Comparison of ENCODE assay signal across 22 cellular contexts in the genomic region with DNA sequence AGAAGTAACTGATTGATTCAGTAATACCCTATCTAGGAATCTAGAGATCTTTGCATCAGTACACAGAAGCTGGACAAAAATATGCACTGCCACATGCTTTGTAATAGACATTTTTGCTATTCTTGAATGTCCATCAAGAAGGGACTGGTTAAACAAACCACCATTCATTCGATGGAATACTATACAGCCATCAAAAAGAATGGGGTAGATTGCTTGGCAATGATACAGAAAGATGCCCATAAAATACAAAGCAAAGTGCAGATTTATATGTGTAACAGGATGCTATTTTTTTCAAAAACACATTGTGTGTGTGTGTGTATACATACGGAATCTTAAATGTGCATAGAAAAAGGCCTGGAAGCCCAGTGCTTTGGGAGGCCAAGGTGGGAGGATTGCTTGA. TPM values are rescaled to one million over a fixed set of nuclear protein-coding genes. Genes with fewer than 3 reads are reported as not detected.
DNase-seq lines count a peak whose midpoint lies in the region; ATAC-seq and TF ChIP-seq lines count a peak whose summit lies in the region.
"Had no signal": no experiment of that assay in that cellular context is flagged by ENCODE, and none has a peak within 500 bp of the region (broad histone marks: within the 10 kb centered on the region; RNA-seq: fewer than 3 reads in every experiment).

No MANE protein-coding gene starts in this region.

- H3K4me1 Mint-ChIP-seq in Calu3 (ENCODE audit: low read depth, unreplicated experiment) = peaks cover 94% of the 10 kb centered on the region
- H3K4me1 Mint-ChIP-seq in central memory CD8-positive, alpha-beta T cell = peaks cover 77% of the 10 kb centered on the region

- H3K4me2 ChIP-seq in PC-9 = no peak overlapping the region

- H3K9me3 ChIP-seq in PC-9 (ENCODE audit: insufficient read depth, low read depth) (no peaks in the 10 kb centered on the region), psoas muscle (no peaks in the 10 kb centered on the region)
- H3K9me3 ChIP-seq: heart right ventricle had no signal

- H3K27me3 Mint-ChIP-seq in Calu3 (ENCODE audit: unreplicated experiment) = no peaks in the 10 kb centered on the region
- no peaks in the 10 kb centered on the region for H3K27me3 Mint-ChIP-seq in central memory CD8-positive, alpha-beta T cell
- H3K27me3 Mint-ChIP-seq: activated CD4-positive, alpha-beta memory T cell treated with anti-CD3 and anti-CD28 coated beads for 36 hours; natural killer cell treated with Interleukin-12 subunit alpha and Interleukin-12 subunit beta and Interleukin-15 and Interleukin-18, amount 100 ng/mL, for 72 hours had no signal

- POLR2A ChIA-PET in PC-9 (lab: Charles Lee; ENCODE audit: unreplicated experiment) = no interaction called here

- intact Hi-C loops in Calu3 (cut with micrococcal nuclease; ENCODE audit: unreplicated experiment) (no loop called here), PC-9 (cut with micrococcal nuclease; ENCODE audit: unreplicated experiment) (loop anchor here (2.0 to 10.0 kb wide), 2 partner anchors 18 to 598 kb away; no protein-coding TSS in a partner anchor), psoas muscle (cut with DNase I) (no loop called here)

- H3K27ac ChIP-seq in PC-9 (peak overlapping the region; percentile 94), psoas muscle (peak overlapping the region; percentile 81)

- H3K27me3 ChIP-seq in PC-9 (ENCODE audit: insufficient read depth, low read depth) (no peaks in the 10 kb centered on the region), psoas muscle (ENCODE audit: insufficient read depth in 3 of 3, low read length in 2 of 3) (no peaks in the 10 kb centered on the region)
- H3K27me3 ChIP-seq: heart right ventricle had no signal

- H3K4me3 ChIP-seq in PC-9 (no peak overlapping the region), psoas muscle (no peak overlapping the region)
- H3K4me3 ChIP-seq: heart right ventricle had no signal

- H3K9me2 ChIP-seq in PC-9 (ENCODE audit: insufficient read depth) = no peaks in the 10 kb centered on the region

- no peaks in the 10 kb centered on the region for H3K9me3 Mint-ChIP-seq in Calu3 (ENCODE audit: low read depth, unreplicated experiment)
- no peaks in the 10 kb centered on the region for H3K9me3 Mint-ChIP-seq in central memory CD8-positive, alpha-beta T cell
- H3K9me3 Mint-ChIP-seq: activated CD4-positive, alpha-beta memory T cell treated with anti-CD3 and anti-CD28 coated beads for 36 hours; CD14-positive monocyte; natural killer cell treated with Interleukin-12 subunit alpha and Interleukin-12 subunit beta and Interleukin-15 and Interleukin-18, amount 100 ng/mL, for 72 hours had no signal

- H3K36me3 ChIP-seq in PC-9 (ENCODE audit: low read depth) (peaks cover 13% of the 10 kb centered on the region), psoas muscle (ENCODE audit: insufficient read depth in 1 of 2, low read depth in 1 of 2) (peaks cover 0 to 10% of the 10 kb centered on the region in 2 donors)

- H3K79me2 ChIP-seq in PC-9 (ENCODE audit: low read depth) = peaks cover 91% of the 10 kb centered on the region

- peaks cover 46% of the 10 kb centered on the region for H3F3A ChIP-seq in PC-9 (ENCODE audit: insufficient read depth, low read depth)

- H3K4me1 ChIP-seq in PC-9 (replicated peaks; ENCODE audit: insufficient read depth) (peaks cover 63% of the 10 kb centered on the region), psoas muscle (peaks cover 85% of the 10 kb centered on the region)

- H3K36me3 Mint-ChIP-seq in Calu3 (ENCODE audit: insufficient read depth, unreplicated experiment) = peaks cover 96% of the 10 kb centered on the region
- peaks cover 36% of the 10 kb centered on the region for H3K36me3 Mint-ChIP-seq in central memory CD8-positive, alpha-beta T cell (ENCODE audit: insufficient read depth)

- TF ChIP-seq CTCF in Calu3 (IDR thresholded peaks at IDR 0.05; ENCODE audit: unreplicated experiment) (no peak), PC-9 (conservative IDR thresholded peaks at IDR 0.05) (no peak), psoas muscle (IDR thresholded peaks at IDR 0.05) (no peak)

- no peaks in the 10 kb centered on the region for H4K20me1 ChIP-seq in PC-9 (ENCODE audit: insufficient read depth)

- ATAC-seq in central memory CD8-positive, alpha-beta T cell (replicated peaks; ENCODE audit: extremely low read depth, poor library complexity, severe bottlenecking) = no peak
- ATAC-seq in psoas muscle = no peak
- ATAC-seq: activated CD4-positive, CD25-positive, alpha-beta regulatory T cell treated with anti-CD3 and anti-CD28 coated beads, Interleukin-2, amount 50 U/mL, for 24 hours; heart right ventricle; left lobe of liver; natural killer cell treated with Interleukin-12 subunit alpha and Interleukin-12 subunit beta and Interleukin-15 and Interleukin-18, amount 100 ng/mL, for 72 hours had no signal

- BruUV-seq in Calu3 (replicated peaks; lab: Mats Ljungman, UMichigan) (no TSS peak), PC-9 (replicated peaks; lab: Mats Ljungman, UMichigan) (no TSS peak)

- no peak for DNase-seq in Calu3
- DNase-seq in PC-9 = no peak
- no peak for DNase-seq in central memory CD8-positive, alpha-beta T cell (ENCODE audit: low spot score in 2 of 2)
- DNase-seq in psoas muscle = no peak
- no peak for DNase-seq in stimulated activated CD4-positive, alpha-beta T cell treated with anti-CD3 and anti-CD28 coated beads, Interleukin-4, amount 100 ng/mL, for 24 hours
- no peak for DNase-seq in activated CD8-positive, alpha-beta memory T cell treated with anti-CD3 and anti-CD28 coated beads, Interleukin-2, amount 50 U/mL, for 4 hours
- DNase-seq in stimulated activated CD4-positive, alpha-beta T cell treated with anti-CD3 and anti-CD28 coated beads, Interleukin-12 subunit alpha, Interleukin-12 subunit beta, amount 100 ng/mL, for 4 hours = no peak
- DNase-seq in CD1c-positive myeloid dendritic cell (ENCODE audit: extremely low spot score) = no peak
- DNase-seq: activated CD4-positive, alpha-beta memory T cell treated with anti-CD3 and anti-CD28 coated beads for 36 hours; heart right ventricle; MM.1S; NCI-H1417 treated with DMSO at 0.1 percent for 48 hours; NCI-H2081 treated with DMSO at 0.1 percent for 48 hours; NCI-H446; OCI-M1; retina; SIG-M5; stimulated activated CD4-positive, alpha-beta T cell treated with anti-CD3 and anti-CD28 coated beads, Interleukin-2, amount 100 ng/mL, for 24 hours had no signal

- CTCF ChIA-PET in Calu3 (lab: Charles Lee) = interaction anchor here (1.3 to 1.7 kb wide), 2 partner anchors 10 to 21 kb away, joined by 3 to 6 read pairs; no protein-coding TSS in a partner anchor
- CTCF ChIA-PET in PC-9 (lab: Charles Lee) = no interaction called here

- 96 to 99% (median 99%) methylated on average over 2 of the region's 2 CpGs for WGBS in psoas muscle, 3 donors

- H2AFZ ChIP-seq in PC-9 = no peak overlapping the region

- H3K4me3 Mint-ChIP-seq in Calu3 (ENCODE audit: low read depth, unreplicated experiment) = no peak overlapping the region
- no peak overlapping the region for H3K4me3 Mint-ChIP-seq in central memory CD8-positive, alpha-beta T cell
- H3K4me3 Mint-ChIP-seq: activated CD4-positive, alpha-beta memory T cell treated with anti-CD3 and anti-CD28 coated beads for 36 hours; CD14-positive monocyte; natural killer cell treated with Interleukin-12 subunit alpha and Interleukin-12 subunit beta and Interleukin-15 and Interleukin-18, amount 100 ng/mL, for 72 hours had no signal

- H3K27ac Mint-ChIP-seq in Calu3 (ENCODE audit: unreplicated experiment) = peak overlapping the region; percentile 79
- peak overlapping the region; percentile 69 for H3K27ac Mint-ChIP-seq in central memory CD8-positive, alpha-beta T cell (ENCODE audit: low read depth)

RNA-seq across cellular contexts. Expression of a gene that starts 7.6 kb away (rescaled TPM):
- total RNA-seq in Calu3 (2022) = 321 and 339 TPM in 2 replicates
- 122 and 124 TPM in 2 replicates for total RNA-seq in PC-9 (2021)
- total RNA-seq in psoas muscle = 100 to 1,000 TPM; 114 to 218 (median 149) TPM
- polyA plus RNA-seq in psoas muscle = 100 to 1,000 TPM in 2 of 3 donors, 10 to 100 TPM in 1; 55.5 to 167 (median 106) TPM

RNA-seq across cellular contexts. Expression of a gene that starts 52.9 kb away (rescaled TPM):
- total RNA-seq in Calu3 (2022) (not detected in 2 replicates), PC-9 (2021) (84.6 and 93.2 TPM in 2 replicates), psoas muscle (100 to 1,000 TPM; 447 to 852 (median 690) TPM)
- polyA plus RNA-seq in psoas muscle = 100 to 1,000 TPM; 551 to 766 (median 552) TPM
- total RNA-seq: activated CD4-positive, alpha-beta memory T cell treated with anti-CD3 and anti-CD28 coated beads for 36 hours; natural killer cell treated with Interleukin-12 subunit alpha and Interleukin-12 subunit beta and Interleukin-15 and Interleukin-18, amount 100 ng/mL, for 72 hours had no signal

Comparison
In these comparisons a context has a peak if more than half of its experiments do, and no peak if none do; other contexts are left out.
1. RNA of a gene that starts 52.9 kb away (total RNA-seq): 447 to 852 TPM in psoas muscle and 84.6 to 93.2 TPM in PC-9; not detected in Calu3; every median in the first group is over 10 times any median in the second.